In the genomic region with DNA sequence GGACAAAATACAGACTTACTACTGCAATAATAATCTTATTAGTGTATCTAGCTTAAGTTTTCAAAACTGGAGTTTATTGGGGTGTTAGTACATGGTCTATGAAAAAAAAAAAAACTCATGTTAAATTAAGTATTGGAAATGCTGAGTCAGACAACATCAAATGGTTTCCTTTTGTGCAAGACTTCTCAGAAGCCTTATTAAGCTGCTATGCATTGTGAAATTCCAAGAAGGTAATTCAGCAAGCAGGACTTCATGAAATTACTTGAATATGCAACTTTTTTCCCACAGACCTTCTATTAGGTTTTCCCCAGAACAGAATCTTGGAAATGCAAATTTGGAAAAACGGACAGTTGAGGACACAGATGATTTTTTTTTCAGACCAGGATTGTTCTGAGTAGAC, we compare ENCODE assay signal across 26 cellular contexts.
A peak's percentile ranks its signal among the peaks of the same experiment; 100 is the strongest.
DNase-seq lines count a peak whose midpoint lies in the region; FAIRE-seq and TF ChIP-seq lines count a peak whose summit lies in the region.
"Had no signal": no experiment of that assay in that cellular context is flagged by ENCODE, and none has a peak within 500 bp of the region (broad histone marks: within the 10 kb centered on the region; RNA-seq: fewer than 3 reads in every experiment).

No MANE protein-coding gene starts in this region.

- peaks cover 13% of the 10 kb centered on the region for H3K27me3 Mint-ChIP-seq in HFFc6 (ENCODE audit: insufficient read depth)
- H3K27me3 Mint-ChIP-seq: CD8-positive, alpha-beta memory T cell; dendritic cell treated with granulocyte-macrophage colony-stimulating factor and Interleukin-4, amounts not matched to agents 40 ng/mL and 50 ng/mL, for 4 days; progenitor cell of endocrine pancreas; stimulated activated memory B cell treated with anti-CD40 and anti-IgM and Interleukin-4, amounts not matched to agents 10 μg/mL and 1 μg/mL and 100 μg/mL, for 72 hours had no signal

- 57 to 70% (median 70%) methylated on average over 1 of the region's 1 CpG for WGBS in small intestine, 3 donors

- peaks cover 22% of the 10 kb centered on the region for H3K4me1 Mint-ChIP-seq in HFFc6 (ENCODE audit: low read depth)
- H3K4me1 Mint-ChIP-seq: activated naive CD8-positive, alpha-beta T cell treated with anti-CD3 and anti-CD28 coated beads for 36 hours; CD8-positive, alpha-beta memory T cell; stimulated activated memory B cell treated with anti-CD40 and anti-IgM and Interleukin-4, amounts not matched to agents 10 μg/mL and 1 μg/mL and 100 μg/mL, for 72 hours had no signal

- no peaks in the 10 kb centered on the region for H3K27me3 ChIP-seq in small intestine (ENCODE audit: control insufficient read depth in 2 of 2, insufficient read depth in 2 of 2, low read length in 2 of 2)
- H3K27me3 ChIP-seq: brain microvascular endothelial cell had no signal

- H3K36me3 Mint-ChIP-seq in HFFc6 (ENCODE audit: low read depth), result no peaks in the 10 kb centered on the region
- H3K36me3 Mint-ChIP-seq: activated naive CD8-positive, alpha-beta T cell treated with anti-CD3 and anti-CD28 coated beads for 36 hours; CD8-positive, alpha-beta memory T cell; stimulated activated memory B cell treated with anti-CD40 and anti-IgM and Interleukin-4, amounts not matched to agents 10 μg/mL and 1 μg/mL and 100 μg/mL, for 72 hours had no signal

- H3K27ac Mint-ChIP-seq in HFFc6, result no peak overlapping the region; the same call in 1 of the 2 replicates
- H3K27ac Mint-ChIP-seq: activated naive CD8-positive, alpha-beta T cell treated with anti-CD3 and anti-CD28 coated beads for 36 hours; CD8-positive, alpha-beta memory T cell; dendritic cell treated with granulocyte-macrophage colony-stimulating factor and Interleukin-4, amounts not matched to agents 40 ng/mL and 50 ng/mL, for 4 days; progenitor cell of endocrine pancreas; stimulated activated memory B cell treated with anti-CD40 and anti-IgM and Interleukin-4, amounts not matched to agents 10 μg/mL and 1 μg/mL and 100 μg/mL, for 72 hours; T-helper 2 cell treated with Interferon-gamma antibody and Interleukin-4, amounts not matched to agents 5 μg/mL and 100 μg/mL, for 36 hours had no signal

- no peak overlapping the region for H3K4me3 Mint-ChIP-seq in HFFc6
- H3K4me3 Mint-ChIP-seq: activated naive CD8-positive, alpha-beta T cell treated with anti-CD3 and anti-CD28 coated beads for 36 hours; CD8-positive, alpha-beta memory T cell; dendritic cell treated with granulocyte-macrophage colony-stimulating factor and Interleukin-4, amounts not matched to agents 40 ng/mL and 50 ng/mL, for 4 days; stimulated activated memory B cell treated with anti-CD40 and anti-IgM and Interleukin-4, amounts not matched to agents 10 μg/mL and 1 μg/mL and 100 μg/mL, for 72 hours; T-helper 2 cell treated with Interferon-gamma antibody and Interleukin-4, amounts not matched to agents 5 μg/mL and 100 μg/mL, for 36 hours had no signal

- no peak for FAIRE-seq in small intestine (lab: Jason Lieb, UNC)
- FAIRE-seq: kidney had no signal

- no peaks in the 10 kb centered on the region for H3K36me3 ChIP-seq in small intestine (ENCODE audit: control insufficient read depth in 2 of 2, insufficient read depth in 2 of 2, low read length in 2 of 2)
- H3K36me3 ChIP-seq: brain microvascular endothelial cell, thoracic aorta had no signal

- H3K4me3 ChIP-seq in AG09309 (ENCODE audit: control insufficient read depth, low read depth, low read length) (no peak overlapping the region), astrocyte of the spinal cord (ENCODE audit: low read depth, low read length) (no peak overlapping the region), fibroblast of the aortic adventitia (ENCODE audit: low read depth, low read length) (no peak overlapping the region), small intestine (ENCODE audit: low read depth in 1 of 2, low read length in 2 of 2) (no peak overlapping the region)
- H3K4me3 ChIP-seq: lung, SK-N-MC, skin epidermis, thoracic aorta had no signal

- peak; percentile 86 for DNase-seq in AG09309 (ENCODE audit: low read depth)
- peak; percentile 28 for DNase-seq in HFFc6
- peak; percentile 50 for DNase-seq in astrocyte of the spinal cord (ENCODE audit: low read depth, low spot score)
- DNase-seq in fibroblast of the aortic adventitia (ENCODE audit: low read depth), result peak; percentile 81
- no peak for DNase-seq in dedifferentiated amniotic fluid mesenchymal stem cell (ENCODE audit: extremely low spot score)
- no peak for DNase-seq in kidney tubule cell (ENCODE audit: low spot score)
- DNase-seq in RKO (ENCODE audit: low spot score), result no peak
- DNase-seq in small intestine, result no peak
- DNase-seq: activated CD4-positive, alpha-beta T cell treated with anti-CD3 and anti-CD28 coated beads, Interleukin-2, amount 50 U/mL, for 48 hours; activated naive CD8-positive, alpha-beta T cell treated with anti-CD3 and anti-CD28 coated beads for 36 hours; AML-193; brain microvascular endothelial cell; CD8-positive, alpha-beta memory T cell; DMS53; kidney; NCI-H1694; NCI-H2171; stimulated activated CD4-positive, alpha-beta T cell treated with anti-CD3 and anti-CD28 coated beads, Interleukin-2, amount 100 ng/mL, for 24 hours had no signal

- H3K9me3 Mint-ChIP-seq in HFFc6, result no peaks in the 10 kb centered on the region
- H3K9me3 Mint-ChIP-seq: activated naive CD8-positive, alpha-beta T cell treated with anti-CD3 and anti-CD28 coated beads for 36 hours; dendritic cell treated with granulocyte-macrophage colony-stimulating factor and Interleukin-4, amounts not matched to agents 40 ng/mL and 50 ng/mL, for 4 days had no signal

- in situ Hi-C loops in astrocyte of the spinal cord (cut with HindIII; ENCODE audit: low sequenced_read_pairs), result no loop called here

- H3K9me3 ChIP-seq in small intestine (ENCODE audit: control insufficient read depth, low read depth), result no peaks in the 10 kb centered on the region
- H3K9me3 ChIP-seq: thoracic aorta had no signal

- H3K4me1 ChIP-seq in small intestine (ENCODE audit: control insufficient read depth in 2 of 2, insufficient read depth in 1 of 2, low read depth in 1 of 2, low read length in 1 of 2), result no peaks in the 10 kb centered on the region

- no peak for TF ChIP-seq CTCF in AG09309 (IDR thresholded peaks at IDR 0.05; ENCODE audit: control insufficient read depth, insufficient read depth, low read depth, low read length, missing control alignments)
- TF ChIP-seq CTCF in HFFc6 (IDR thresholded peaks at IDR 0.05), result no peak
- TF ChIP-seq CTCF in astrocyte of the spinal cord (IDR thresholded peaks at IDR 0.05; ENCODE audit: low read depth, low read length), result no peak
- TF ChIP-seq CTCF in fibroblast of the aortic adventitia (IDR thresholded peaks at IDR 0.05; ENCODE audit: insufficient read depth, low read length), result no peak

- no peak overlapping the region for H3K27ac ChIP-seq in small intestine (ENCODE audit: low read depth in 1 of 2, low read length in 1 of 2)
- H3K27ac ChIP-seq: brain microvascular endothelial cell, SK-N-MC, skin epidermis, thoracic aorta had no signal

Comparison
In these comparisons a context has a peak if more than half of its experiments do, and no peak if none do; other contexts are left out.
1. DNase-seq: peak in AG09309 (single experiment), HFFc6 (single experiment), astrocyte of the spinal cord (single experiment) and fibroblast of the aortic adventitia (single experiment); none in dedifferentiated amniotic fluid mesenchymal stem cell (single experiment), kidney tubule cell (single experiment), RKO (single experiment) and small intestine (single experiment).